In the genomic region with DNA sequence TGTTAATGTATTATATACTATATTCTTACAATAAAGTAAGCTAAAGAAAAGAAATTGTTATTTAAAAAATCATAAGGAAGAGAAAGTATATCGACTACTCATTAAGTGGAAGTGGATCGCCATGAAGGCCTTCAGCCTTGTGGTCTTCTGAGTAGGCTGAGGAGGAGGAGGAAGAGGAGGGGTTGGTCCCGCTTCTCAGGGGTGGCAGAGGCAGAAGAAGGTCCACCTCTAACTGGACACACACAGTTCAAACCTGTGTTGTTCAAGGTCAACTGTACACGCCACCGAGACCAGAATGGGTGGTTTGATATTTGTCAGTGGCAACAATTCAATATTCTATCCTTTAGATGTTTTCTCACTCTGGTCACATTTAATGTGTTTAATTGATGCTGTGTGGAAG, we compare ENCODE assay signal across 12 cellular contexts.
DNase-seq lines count a peak whose midpoint lies in the region; ATAC-seq and TF ChIP-seq lines count a peak whose summit lies in the region.
"Had no signal": no experiment of that assay in that cellular context is flagged by ENCODE, and none has a peak within 500 bp of the region (broad histone marks: within the 10 kb centered on the region; RNA-seq: fewer than 3 reads in every experiment).

No MANE protein-coding gene starts in this region.

- no peak for TF ChIP-seq POLR2A in esophagus muscularis mucosa (IDR thresholded peaks at IDR 0.05; ENCODE audit: low read depth)

- H3K4me3 ChIP-seq in Karpas-422 (ENCODE audit: low read length) (no peak overlapping the region), esophagus muscularis mucosa (peak overlapping the region in 3 of 4 donors; percentile 45 to 52 (median 47)), stomach smooth muscle (ENCODE audit: low read length in 2 of 2) (peak overlapping the region; percentile 78 to 79)
- H3K4me3 ChIP-seq: MG63 had no signal

- no peak overlapping the region; the same call in 1 of the 2 replicates for H3K9ac ChIP-seq in Karpas-422 (ENCODE audit: low read length)
- peak overlapping the region; percentile 42 to 69 for H3K9ac ChIP-seq in stomach smooth muscle (ENCODE audit: low read length in 2 of 2)
- no peak overlapping the region for H3K9ac ChIP-seq in H9 (ENCODE audit: extremely low read depth, insufficient read length, low read length)
- H3K9ac ChIP-seq: neural progenitor cell had no signal

- H3K27ac ChIP-seq in Karpas-422 (ENCODE audit: low read length) (no peak overlapping the region), esophagus muscularis mucosa (replicated peaks in 1 of 4) (peak overlapping the region in 3 of 4 donors; percentile 62 to 77 (median 74)), stomach smooth muscle (ENCODE audit: low read length) (no peak overlapping the region), H9 (ENCODE audit: insufficient read length, low read depth, low read length) (no peak overlapping the region)
- H3K27ac ChIP-seq: neural progenitor cell had no signal

- H2AFZ ChIP-seq in Karpas-422 (ENCODE audit: low read length) (peak overlapping the region; percentile 7; the same call in 1 of the 2 replicates), H9 (ENCODE audit: low read length) (no peak overlapping the region)

- intact Hi-C loops in Right ventricle myocardium inferior (cut with DNase I), result loop anchor here (2.0 to 10.0 kb wide), 6 partner anchors 185 to 670 kb away; partner anchors contain the start of genes HMGB1 and USPL1
- intact Hi-C loops in left ventricle myocardium superior (cut with micrococcal nuclease), result loop anchor here (5.0 kb wide), 1 partner anchor 125 kb away; no protein-coding TSS in a partner anchor
- intact Hi-C loops in esophagus muscularis mucosa (cut with DNase I), result loop anchor here (5.0 to 10.0 kb wide), 5 partner anchors 125 to 670 kb away; partner anchors contain the start of gene HMGB1

- no peaks in the 10 kb centered on the region for H3K79me2 ChIP-seq in Karpas-422 (ENCODE audit: low read length)
- H3K79me2 ChIP-seq in H9 (ENCODE audit: insufficient read depth, low read length), result no peaks in the 10 kb centered on the region

- H3K4ac ChIP-seq in H9 (ENCODE audit: low read depth, low read length), result no peak overlapping the region

- ATAC-seq in Right ventricle myocardium inferior (peak; percentile 15), left ventricle myocardium superior (no peak)

- peaks cover 19 to 20% of the 10 kb centered on the region in 2 experiments for H3K4me1 Mint-ChIP-seq in H9

- H3K9me3 ChIP-seq in Karpas-422 (ENCODE audit: low read length) (no peaks in the 10 kb centered on the region), esophagus muscularis mucosa (no peaks in the 10 kb centered on the region), stomach smooth muscle (ENCODE audit: control insufficient read depth in 2 of 2, low read length in 2 of 2) (no peaks in the 10 kb centered on the region), H9 (ENCODE audit: control insufficient read depth, low read depth, low read length) (no peaks in the 10 kb centered on the region)
- H3K9me3 ChIP-seq: MG63, uterus had no signal

- H3K9me3 Mint-ChIP-seq in H9, result no peaks in the 10 kb centered on the region
- H3K9me3 Mint-ChIP-seq: endodermal cell, neural progenitor cell had no signal

- H3K27me3 ChIP-seq in Karpas-422 (ENCODE audit: low read length), result no peaks in the 10 kb centered on the region
- H3K27me3 ChIP-seq in esophagus muscularis mucosa, result peaks cover 0 to 5% (median 0%) of the 10 kb centered on the region in 4 donors
- H3K27me3 ChIP-seq in stomach smooth muscle (ENCODE audit: control insufficient read depth in 1 of 2, insufficient read depth in 2 of 2, low read length in 2 of 2), result no peaks in the 10 kb centered on the region
- H3K27me3 ChIP-seq in H9 (ENCODE audit: insufficient read depth, low read length), result no peaks in the 10 kb centered on the region
- H3K27me3 ChIP-seq: MG63, neural progenitor cell, uterus had no signal

- no peaks in the 10 kb centered on the region for H3K36me3 ChIP-seq in Karpas-422 (ENCODE audit: insufficient read depth, low read length)
- no peaks in the 10 kb centered on the region for H3K36me3 ChIP-seq in esophagus muscularis mucosa
- no peaks in the 10 kb centered on the region for H3K36me3 ChIP-seq in stomach smooth muscle (ENCODE audit: control insufficient read depth in 2 of 2, insufficient read depth in 2 of 2, low read length in 2 of 2)
- H3K36me3 ChIP-seq: MG63, neural progenitor cell, uterus had no signal

- H3K4me2 ChIP-seq in Karpas-422 (ENCODE audit: low read depth, low read length, poor library complexity, severe bottlenecking) (no peak overlapping the region), H9 (ENCODE audit: insufficient read depth, insufficient read length, low read length) (no peak overlapping the region)

- H3K27me3 Mint-ChIP-seq in H9 (ENCODE audit: low read depth), result peaks cover 10% of the 10 kb centered on the region

- H3K9me2 ChIP-seq in Karpas-422 (replicated peaks; ENCODE audit: insufficient read depth, low read length), result no peaks in the 10 kb centered on the region

- TF ChIP-seq CTCF in esophagus muscularis mucosa (IDR thresholded peaks at IDR 0.05) (no peak), H9 (conservative IDR thresholded peaks at IDR 0.05) (no peak)

- no peaks in the 10 kb centered on the region for H3K79me1 ChIP-seq in H9 (ENCODE audit: insufficient read depth, low read depth, low read length, poor library complexity, severe bottlenecking)

- H2AK5ac ChIP-seq in H9 (ENCODE audit: insufficient read length, low read length), result no peak overlapping the region

- no peak overlapping the region for H3K27ac Mint-ChIP-seq in H9
- H3K27ac Mint-ChIP-seq: endodermal cell, neural progenitor cell had no signal

- no peak overlapping the region for H3K23ac ChIP-seq in H9 (ENCODE audit: insufficient read length, low read depth, low read length)

- H4K91ac ChIP-seq in H9 (ENCODE audit: insufficient read length, low read depth, low read length), result no peak overlapping the region

- no peaks in the 10 kb centered on the region for H3K36me3 Mint-ChIP-seq in H9 (ENCODE audit: insufficient read depth in 1 of 3, low read depth in 3 of 3)
- H3K36me3 Mint-ChIP-seq: neural progenitor cell had no signal

- no peak overlapping the region for H3T11ph ChIP-seq in H9 (ENCODE audit: low read length)

- no peak overlapping the region for H2BK15ac ChIP-seq in H9 (ENCODE audit: low read depth, low read length)

- no peak overlapping the region for H3K14ac ChIP-seq in H9 (ENCODE audit: insufficient read depth, low read length)

- no peaks in the 10 kb centered on the region for H3K23me2 ChIP-seq in H9 (ENCODE audit: insufficient read length, low read depth, low read length, poor library complexity, severe bottlenecking)

- H3K4me1 ChIP-seq in Karpas-422 (ENCODE audit: low read length), result 0 out of 2 replicates have a peak, but pooled peaks cover 4% of the 10 kb centered on the region
- peaks cover 18 to 49% (median 43%) of the 10 kb centered on the region in 4 donors for H3K4me1 ChIP-seq in esophagus muscularis mucosa
- H3K4me1 ChIP-seq in stomach smooth muscle (ENCODE audit: control insufficient read depth, insufficient read depth, low read length), result peaks cover 13% of the 10 kb centered on the region
- no peaks in the 10 kb centered on the region; the same call in 1 of the 2 replicates for H3K4me1 ChIP-seq in H9 (ENCODE audit: insufficient read depth, low read length)
- H3K4me1 ChIP-seq: uterus had no signal

- no peak overlapping the region for H3K4me3 Mint-ChIP-seq in H9
- H3K4me3 Mint-ChIP-seq: neural progenitor cell had no signal

- no peak overlapping the region for H2BK12ac ChIP-seq in H9 (ENCODE audit: insufficient read length, low read depth, low read length)

- no peak overlapping the region for H3K56ac ChIP-seq in H9 (ENCODE audit: insufficient read length, low read depth, low read length)

- no peak overlapping the region for H3K18ac ChIP-seq in H9 (ENCODE audit: insufficient read length, low read depth, low read length)

- no peak overlapping the region for H2BK120ac ChIP-seq in H9 (ENCODE audit: low read depth, low read length, poor library complexity, severe bottlenecking)

- no peak overlapping the region for H2BK20ac ChIP-seq in H9 (ENCODE audit: low read depth, low read length, poor library complexity, severe bottlenecking)

- DNase-seq in Right ventricle myocardium inferior (ENCODE audit: missing footprints), result no peak
- DNase-seq in left ventricle myocardium superior, result no peak
- no peak for DNase-seq in Karpas-422
- no peak for DNase-seq in esophagus muscularis mucosa (ENCODE audit: extremely low spot score)
- no peak for DNase-seq in H4 (ENCODE audit: low spot score)
- DNase-seq in stimulated activated CD4-positive, alpha-beta T cell treated with anti-CD3 and anti-CD28 coated beads, Interleukin-2, amount 100 ng/mL, for 24 hours, result no peak
- DNase-seq in H9, result no peak

- H2BK5ac ChIP-seq in H9 (ENCODE audit: insufficient read length, low read length), result no peak overlapping the region

- 69% methylated on average over 5 of the region's 5 CpGs for WGBS in esophagus muscularis mucosa
- no CpG with 5 or more reads among the region's 5 CpGs for WGBS in H9 (ENCODE audit: extremely low coverage, insufficient read length, low lambda C conversion rate)

- TF ChIP-seq EP300 in esophagus muscularis mucosa (IDR thresholded peaks at IDR 0.05), result no peak

- H4K8ac ChIP-seq in H9 (replicated peaks; ENCODE audit: insufficient read length, low read depth, low read length), result no peak overlapping the region

- H4K5ac ChIP-seq in H9 (ENCODE audit: insufficient read length, low read depth, low read length), result no peak overlapping the region

- no peaks in the 10 kb centered on the region for H4K20me1 ChIP-seq in Karpas-422 (ENCODE audit: insufficient read depth, low read depth, low read length)
- no peaks in the 10 kb centered on the region for H4K20me1 ChIP-seq in H9 (ENCODE audit: control insufficient read depth, insufficient read depth, insufficient read length)

Comparison
In these comparisons a context has a peak if more than half of its experiments do, and no peak if none do; other contexts are left out.
1. H3K27ac ChIP-seq: peak in esophagus muscularis mucosa (3 of 4); none in Karpas-422 (single experiment), stomach smooth muscle (single experiment) and H9 (single experiment).
2. H3K9ac ChIP-seq: peak in stomach smooth muscle (2 of 2); none in Karpas-422 (single experiment) and H9 (single experiment).